ENCODE assay signal across 8 cellular contexts in the genomic region with DNA sequence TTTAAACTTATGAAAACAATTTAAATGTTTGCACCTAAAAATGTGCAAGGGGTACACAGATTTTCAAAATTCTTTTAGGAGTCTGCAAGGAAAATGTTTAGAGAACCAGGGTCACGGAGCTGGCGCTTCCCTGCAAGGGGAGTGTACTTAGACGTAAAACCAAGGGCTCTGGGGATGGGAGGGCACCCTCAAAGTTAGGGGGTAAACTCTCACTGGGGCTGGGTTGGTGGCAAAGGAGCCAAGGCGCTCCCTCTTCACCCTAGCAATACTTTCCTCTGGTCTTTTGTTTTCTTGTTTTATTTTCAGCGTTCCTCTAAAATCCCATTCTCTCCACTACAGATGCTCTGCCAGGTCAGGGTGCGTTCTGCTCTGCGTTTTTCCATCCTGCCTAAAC. TPM values are rescaled to one million over a fixed set of nuclear protein-coding genes. Genes with fewer than 3 reads are reported as not detected.
A peak's percentile ranks its signal among the peaks of the same experiment; 100 is the strongest.
DNase-seq lines count a peak whose midpoint lies in the region; ATAC-seq and TF ChIP-seq lines count a peak whose summit lies in the region.

No MANE protein-coding gene starts in this region.

- peaks cover 14% of the 10 kb centered on the region for H3K4me1 Mint-ChIP-seq in activated T-cell treated with anti-CD3 and anti-CD28 coated beads, Interleukin-2, amount 50 U/mL, for 4 hours (ENCODE audit: low read depth)

- 22% methylated on average over 7 of the region's 7 CpGs for WGBS in mesenchymal stem cell

- H3K9ac ChIP-seq in mesenchymal stem cell (ENCODE audit: low read length) = peak overlapping the region; percentile 96

- no peak overlapping the region for H3K27ac ChIP-seq in mesenchymal stem cell (ENCODE audit: low read length, poor library complexity, severe bottlenecking)
- H3K27ac ChIP-seq in upper lobe of right lung = peak overlapping the region; percentile 80

- no peak for ATAC-seq in activated T-cell treated with anti-CD3 and anti-CD28 coated beads, Interleukin-2, amount 50 U/mL, for 4 hours
- ATAC-seq in upper lobe of right lung (no peak), HG03159 (IDR thresholded peaks at IDR 0.05; ENCODE audit: unreplicated experiment) (no peak)

- H3K18ac ChIP-seq in mesenchymal stem cell (ENCODE audit: low read depth in 1 of 2, low read length in 2 of 2) = no peak overlapping the region

- no peak overlapping the region for H2BK5ac ChIP-seq in mesenchymal stem cell (ENCODE audit: low read depth, low read length, poor library complexity, severe bottlenecking)

- H2AK5ac ChIP-seq in mesenchymal stem cell (ENCODE audit: low read length, severe bottlenecking) = no peak overlapping the region

- H2BK120ac ChIP-seq in mesenchymal stem cell (ENCODE audit: low read depth, low read length) = no peak overlapping the region

- peak overlapping the region; percentile 52 for H2BK15ac ChIP-seq in mesenchymal stem cell (ENCODE audit: low read depth, poor library complexity, severe bottlenecking)

- no peak overlapping the region for H3K14ac ChIP-seq in mesenchymal stem cell (ENCODE audit: low read length in 2 of 2)

- no peak overlapping the region for H2AFZ ChIP-seq in mesenchymal stem cell (ENCODE audit: low read depth, low read length)

- H3K79me1 ChIP-seq in mesenchymal stem cell (replicated peaks; ENCODE audit: low read length, poor library complexity, severe bottlenecking) = no peaks in the 10 kb centered on the region

- intact Hi-C loops in upper lobe of right lung (cut with DNase I) = no loop called here

- no peak overlapping the region for H3K4ac ChIP-seq in mesenchymal stem cell (ENCODE audit: low read depth in 1 of 2, low read length in 2 of 2)

- DNase-seq in activated T-cell treated with anti-CD3 and anti-CD28 coated beads, Interleukin-2, amount 50 U/mL, for 4 hours = no peak
- DNase-seq in activated T-cell treated with anti-CD3 and anti-CD28 coated beads for 4 hours = no peak
- no peak for DNase-seq in cardiac fibroblast (ENCODE audit: low read depth in 2 of 2)
- DNase-seq in mesenchymal stem cell = no peak
- DNase-seq in upper lobe of right lung = no peak
- no peak for DNase-seq in AG08395 (ENCODE audit: low spot score)
- no peak for DNase-seq in activated gamma-delta T cell (lab: John Stamatoyannopoulos, UW)

- H4K8ac ChIP-seq in mesenchymal stem cell (ENCODE audit: low read length) = no peak overlapping the region

- H3K4me1 ChIP-seq in mesenchymal stem cell (ENCODE audit: control insufficient read depth, insufficient read depth, low read depth, low read length) (peaks cover 7% of the 10 kb centered on the region), upper lobe of right lung (peaks cover 4% of the 10 kb centered on the region)

- TF ChIP-seq CTCF in cardiac fibroblast (IDR thresholded peaks at IDR 0.05; ENCODE audit: low read depth, low read length) (no peak), upper lobe of right lung (IDR thresholded peaks at IDR 0.05) (no peak)

- H3K4me3 ChIP-seq in cardiac fibroblast (replicated peaks in 1 of 2; ENCODE audit: low read depth in 2 of 2, low read length in 2 of 2) (peak overlapping the region; percentile 54 to 66), mesenchymal stem cell (ENCODE audit: insufficient read depth in 1 of 2, low read depth in 1 of 2, low read length in 2 of 2) (peak overlapping the region; percentile 81 to 87), upper lobe of right lung (peak overlapping the region; percentile 74)

- peaks cover 7% of the 10 kb centered on the region for H3K27me3 Mint-ChIP-seq in activated T-cell treated with anti-CD3 and anti-CD28 coated beads, Interleukin-2, amount 50 U/mL, for 4 hours (ENCODE audit: low read depth)

- H3K4me3 Mint-ChIP-seq in activated T-cell treated with anti-CD3 and anti-CD28 coated beads, Interleukin-2, amount 50 U/mL, for 4 hours = peak overlapping the region; percentile 85

- H3K9me3 Mint-ChIP-seq in activated T-cell treated with anti-CD3 and anti-CD28 coated beads, Interleukin-2, amount 50 U/mL, for 4 hours = no peaks in the 10 kb centered on the region

- no peak overlapping the region for H4K91ac ChIP-seq in mesenchymal stem cell (ENCODE audit: low read length)

- H3K36me3 Mint-ChIP-seq in activated T-cell treated with anti-CD3 and anti-CD28 coated beads, Interleukin-2, amount 50 U/mL, for 4 hours (ENCODE audit: insufficient read depth) = no peaks in the 10 kb centered on the region

- no peak overlapping the region for H2BK12ac ChIP-seq in mesenchymal stem cell (ENCODE audit: low read length in 2 of 2)

- H3K27me3 ChIP-seq in mesenchymal stem cell (ENCODE audit: control insufficient read depth in 1 of 2, insufficient read depth in 1 of 2, low read length in 2 of 2) = peaks cover 5 to 11% of the 10 kb centered on the region in 2 experiments
- H3K27me3 ChIP-seq in upper lobe of right lung = no peaks in the 10 kb centered on the region

- H3K23ac ChIP-seq in mesenchymal stem cell (ENCODE audit: low read length in 2 of 2) = no peak overlapping the region

- H3K4me2 ChIP-seq in mesenchymal stem cell (ENCODE audit: low read length, poor library complexity, severe bottlenecking) = peak overlapping the region; percentile 97

- no peaks in the 10 kb centered on the region for H3K9me3 ChIP-seq in mesenchymal stem cell (ENCODE audit: control insufficient read depth, low read length)
- H3K9me3 ChIP-seq in upper lobe of right lung = no peaks in the 10 kb centered on the region

- no peaks in the 10 kb centered on the region for H3K36me3 ChIP-seq in mesenchymal stem cell (ENCODE audit: control insufficient read depth in 1 of 2, insufficient read depth in 2 of 2, low read depth in 1 of 2, low read length in 2 of 2)
- H3K36me3 ChIP-seq in upper lobe of right lung = no peaks in the 10 kb centered on the region

RNA-seq across cellular contexts. Expression of gene TMEM247, which starts 20.0 kb away (rescaled TPM):
- total RNA-seq in activated T-cell treated with anti-CD3 and anti-CD28 coated beads, Interleukin-2, amount 50 U/mL, for 4 hours = not detected
- not detected for polyA plus RNA-seq in mesenchymal stem cell (2013, experiment 1 of 2)
- polyA plus RNA-seq in mesenchymal stem cell (2013, experiment 2 of 2) = not detected
- total RNA-seq in upper lobe of right lung = not detected

RNA-seq across cellular contexts. Expression of gene RHOQ, which starts 42.9 kb away (rescaled TPM):
- total RNA-seq in activated T-cell treated with anti-CD3 and anti-CD28 coated beads, Interleukin-2, amount 50 U/mL, for 4 hours = 10 to 100 TPM in 2 of 3 donors, 1 to 10 TPM in 1; 9.8 to 11.9 (median 11.0) TPM
- polyA plus RNA-seq in mesenchymal stem cell (2013, experiment 1 of 2) = 174 TPM
- polyA plus RNA-seq in mesenchymal stem cell (2013, experiment 2 of 2) = 178 TPM
- total RNA-seq in upper lobe of right lung = 92.9 TPM

RNA-seq across cellular contexts. Expression of gene ATP6V1E2, which starts 43.0 kb away (rescaled TPM):
- total RNA-seq in activated T-cell treated with anti-CD3 and anti-CD28 coated beads, Interleukin-2, amount 50 U/mL, for 4 hours = 1 to 10 TPM; 3.6 to 4.8 (median 4.0) TPM
- 2.4 TPM for polyA plus RNA-seq in mesenchymal stem cell (2013, experiment 1 of 2)
- polyA plus RNA-seq in mesenchymal stem cell (2013, experiment 2 of 2) = 2.2 TPM
- 10.7 TPM for total RNA-seq in upper lobe of right lung
